In genomic region chr1:179825798-179826460, GRCh38 we compare ENCODE assay signal across 26 cellular contexts. TPM values are rescaled to one million over a fixed set of nuclear protein-coding genes. Genes with fewer than 3 reads are reported as not detected.
DNase-seq lines count a peak whose midpoint lies in the region; ATAC-seq and TF ChIP-seq lines count a peak whose summit lies in the region.
"Had no signal": no experiment of that assay in that cellular context is flagged by ENCODE, and none has a peak within 500 bp of the region (broad histone marks: within the 10 kb centered on the region; RNA-seq: fewer than 3 reads in every experiment).

No MANE protein-coding gene starts in this region.

- CTCF ChIA-PET in SK-N-SH (lab: Yijun Ruan, JAX), result interaction anchor here (1.7 to 9.9 kb wide), 3 partner anchors 12 to 120 kb away, joined by 5 to 72 read pairs (median 6); no protein-coding TSS in a partner anchor

- H3K36me3 ChIP-seq in SK-N-SH (replicated peaks in 1 of 2; ENCODE audit: control insufficient read depth in 1 of 2, insufficient read depth in 2 of 2, low read length in 1 of 2) (no peaks in the 10 kb centered on the region), KMS-11 (ENCODE audit: insufficient read depth) (no peaks in the 10 kb centered on the region)
- H3K36me3 ChIP-seq: MG63, right lobe of liver, upper lobe of right lung had no signal

- intact Hi-C loops in sciatic nerve (cut with DNase I), result no loop called here

- H2AFZ ChIP-seq in SK-N-SH (ENCODE audit: low read depth) (no peak overlapping the region), KMS-11 (ENCODE audit: low read depth) (no peak overlapping the region)

- POLR2A ChIA-PET in SK-N-SH (lab: Yijun Ruan, JAX), result no interaction called here

- H4K20me1 ChIP-seq in SK-N-SH (ENCODE audit: insufficient read depth) (no peaks in the 10 kb centered on the region), KMS-11 (ENCODE audit: insufficient read depth) (no peaks in the 10 kb centered on the region)

- 84% methylated on average over 10 of the region's 13 CpGs for WGBS in SK-N-SH (ENCODE audit: low lambda C conversion rate)

- no peak for TF ChIP-seq EP300 in SK-N-SH (IDR thresholded peaks at IDR 0.05; ENCODE audit: borderline replicate concordance in 1 of 2, low read depth in 1 of 2, low read length in 1 of 2)

- H3K4me1 ChIP-seq in SK-N-SH (ENCODE audit: control insufficient read depth in 1 of 2, insufficient read depth in 2 of 2, low read depth in 1 of 2, low read length in 1 of 2) (no peaks in the 10 kb centered on the region; a peak in 1 of 4 replicates), KMS-11 (ENCODE audit: low read depth, poor library complexity, severe bottlenecking) (peaks cover 77% of the 10 kb centered on the region)
- H3K4me1 ChIP-seq: right lobe of liver, upper lobe of right lung had no signal

- H3K9ac ChIP-seq in SK-N-SH (no peak overlapping the region), KMS-11 (no peak overlapping the region)

- no peaks in the 10 kb centered on the region for H3K9me3 ChIP-seq in SK-N-SH
- H3K9me3 ChIP-seq: MG63, right lobe of liver, upper lobe of right lung had no signal

- H3K4me3 ChIP-seq in SK-N-SH (ENCODE audit: low read depth in 2 of 2, low read length in 1 of 2), result no peak overlapping the region
- H3K4me3 ChIP-seq in KMS-11 (IDR thresholded peaks at IDR 0.05; ENCODE audit: insufficient read depth, low read depth, low read length), result no peak overlapping the region
- H3K4me3 ChIP-seq: MG63, right lobe of liver, upper lobe of right lung had no signal

- TF ChIP-seq RAD21 in SK-N-SH (IDR thresholded peaks at IDR 0.05; ENCODE audit: low read length), result no peak

- H3K27ac ChIP-seq in SK-N-SH (ENCODE audit: low read depth in 2 of 2, low read length in 1 of 2) (no peak overlapping the region), KMS-11 (peak overlapping the region; percentile 24; the same call in 1 of the 2 replicates)
- H3K27ac ChIP-seq: C4-2B, right lobe of liver, upper lobe of right lung had no signal

- no peaks in the 10 kb centered on the region; the same call in 1 of the 2 replicates for H3K27me3 ChIP-seq in SK-N-SH (ENCODE audit: insufficient read depth)
- no peaks in the 10 kb centered on the region for H3K27me3 ChIP-seq in KMS-11 (ENCODE audit: insufficient read depth, low read depth)
- H3K27me3 ChIP-seq: MG63, right lobe of liver, upper lobe of right lung had no signal

- no peaks in the 10 kb centered on the region for H3F3A ChIP-seq in SK-N-SH (replicated peaks; ENCODE audit: insufficient read depth)

- H3K4me2 ChIP-seq in SK-N-SH (no peak overlapping the region), KMS-11 (peak overlapping the region; percentile 52; the same call in 1 of the 2 replicates)

- DNase-seq in SK-N-SH (no peak), islet precursor cell (peak; percentile 44), sciatic nerve (ENCODE audit: low spot score) (no peak), NCI-H526 treated with DMSO at 0.1 percent for 48 hours (lab: John Stamatoyannopoulos, UW) (no peak), middle frontal gyrus (ENCODE audit: extremely low spot score, low spot score) (no peak)
- DNase-seq: 8988T; activated CD4-positive, alpha-beta T cell treated with anti-CD3 and anti-CD28 coated beads, Interleukin-2, amount 10 ng/mL, durations not matched to agents 24 days and 14 days; activated naive CD4-positive, alpha-beta T cell; activated naive CD8-positive, alpha-beta T cell treated with anti-CD3 and anti-CD28 coated beads, Interleukin-2, amount 50 U/mL, for 24 hours; COR-L47; DMS53; foreskin melanocyte; KBM-7; MG63; NCI-H1105 treated with DMSO at 0.1 percent for 48 hours; NCI-H1930; NCI-H526; right lobe of liver; SIG-M5; stimulated activated CD4-positive, alpha-beta T cell treated with anti-CD3 and anti-CD28 coated beads, Interleukin-4, amount 100 ng/mL, for 1 hour; SW 1271; upper lobe of right lung had no signal

- ATAC-seq in SK-N-SH treated with all-trans-retinoic acid at 6 μM for 48 hours (peak; percentile 16; the same call in 2 of the 3 replicates), sciatic nerve (peak; percentile 39), HG02588 (IDR thresholded peaks at IDR 0.05; ENCODE audit: unreplicated experiment) (no peak)
- ATAC-seq: upper lobe of right lung had no signal

- H3K79me2 ChIP-seq in SK-N-SH (ENCODE audit: insufficient read depth) (no peaks in the 10 kb centered on the region), KMS-11 (ENCODE audit: insufficient read depth, low read depth) (no peaks in the 10 kb centered on the region)

- no peaks in the 10 kb centered on the region for H3K9me2 ChIP-seq in SK-N-SH

- TF ChIP-seq CTCF in SK-N-SH (IDR thresholded peaks at IDR 0.05) (no peak), KMS-11 (conservative IDR thresholded peaks at IDR 0.05; ENCODE audit: low read depth, low read length) (no peak)

TF ChIP-seq in SK-N-SH treated with all-trans-retinoic acid at 6 μM for 48 hours, 23 proteins besides CTCF, POLR2A, EP300 and RAD21:
- no peak for TF ChIP-seq CSRNP3 (CRISPR knock-in tag; IDR thresholded peaks at IDR 0.05)
- TF ChIP-seq PPARA (CRISPR knock-in tag; IDR thresholded peaks at IDR 0.05; ENCODE audit: borderline replicate concordance), result no peak

TF ChIP-seq in SK-N-SH, 30 proteins besides CTCF, POLR2A, EP300 and RAD21:
- no peak for TF ChIP-seq MEF2A (IDR thresholded peaks at IDR 0.05; ENCODE audit: borderline replicate concordance, low read depth)
- no peak for TF ChIP-seq PBX3 (IDR thresholded peaks at IDR 0.05)
- TF ChIP-seq TAF1 (IDR thresholded peaks at IDR 0.05; ENCODE audit: borderline replicate concordance, low read depth, low read length), result no peak
- TF ChIP-seq ELF1 (IDR thresholded peaks at IDR 0.05), result no peak
- TF ChIP-seq FOXJ3 (CRISPR knock-in tag; IDR thresholded peaks at IDR 0.05), result no peak

RNA-seq across cellular contexts. Expression of gene TOR1AIP2, which starts 51.7 kb away (rescaled TPM):
- 12.7 and 20.6 TPM in 2 replicates for polyA plus RNA-seq in SK-N-SH (2012; rRNA removed)
- polyA plus RNA-seq in SK-N-SH (2012; cell fraction: cytosol; rRNA removed), result 19.3 and 24.1 TPM in 2 replicates
- polyA plus RNA-seq in SK-N-SH (2012; cell fraction: nucleus; rRNA removed), result 9.7 and 18.0 TPM in 2 replicates
- total RNA-seq in sciatic nerve, result 69.0 TPM

RNA-seq across cellular contexts. Expression of gene TOR1AIP1, which starts 56.2 kb away (rescaled TPM):
- 11.8 and 15.1 TPM in 2 replicates for polyA plus RNA-seq in SK-N-SH (2012; rRNA removed)
- 19.7 and 20.1 TPM in 2 replicates for polyA plus RNA-seq in SK-N-SH (2012; cell fraction: cytosol; rRNA removed)
- polyA plus RNA-seq in SK-N-SH (2012; cell fraction: nucleus; rRNA removed), result 4.6 and 8.9 TPM in 2 replicates
- total RNA-seq in sciatic nerve, result 60.7 TPM
